ENCODE assay signal across 29 cellular contexts in the genomic region with DNA sequence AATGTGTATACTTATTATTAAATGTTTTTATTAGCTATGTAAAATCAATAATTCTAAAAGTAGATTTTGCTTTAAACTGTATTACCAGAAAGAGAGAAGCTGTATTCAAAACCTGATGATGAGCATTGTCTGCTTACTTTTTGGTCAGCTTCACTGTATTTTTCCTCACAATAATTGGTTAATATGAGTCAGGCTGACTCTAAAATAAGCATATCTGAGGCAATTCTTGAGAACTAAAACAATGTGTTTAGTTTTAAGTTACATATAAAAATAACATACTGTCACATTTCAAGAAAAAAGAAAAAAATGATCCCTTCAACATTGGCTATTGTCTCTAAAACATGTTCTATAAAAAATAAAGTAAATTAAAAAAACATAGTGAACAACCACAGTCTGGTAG.
"Had no signal": no experiment of that assay in that cellular context is flagged by ENCODE, and none has a peak within 500 bp of the region (broad histone marks: within the 10 kb centered on the region; RNA-seq: fewer than 3 reads in every experiment).

No MANE protein-coding gene starts in this region.

- H3K4me1 ChIP-seq: body of pancreas, parathyroid adenoma, psoas muscle, suprapubic skin, tibial artery, upper lobe of right lung had no signal

- DNase-seq: activated CD4-positive, alpha-beta T cell treated with anti-CD3 and anti-CD28 coated beads for 36 hours; activated CD4-positive, CD25-positive, alpha-beta regulatory T cell; activated CD8-positive, alpha-beta memory T cell treated with anti-CD3 and anti-CD28 coated beads, Interleukin-2, amount 10 ng/mL, durations not matched to agents 7 days and 5 days; activated CD8-positive, alpha-beta T cell treated with anti-CD3 and anti-CD28 coated beads, Interleukin-2, amount 10 ng/mL, durations not matched to agents 7 days and 5 days; activated naive CD4-positive, alpha-beta T cell; activated T-cell treated with anti-CD3 and anti-CD28 coated beads, Interleukin-2, amount 50 U/mL, for 72 hours; anterior cingulate cortex; body of pancreas; endodermal cell; head of caudate nucleus; hippocampal formation; left cardiac atrium; mammary epithelial cell; naive thymus-derived CD4-positive, alpha-beta T cell; nucleus accumbens; psoas muscle; sigmoid colon; small intestine; stimulated activated CD4-positive, alpha-beta T cell treated with anti-CD3 and anti-CD28 coated beads, Interleukin-1b, Interleukin-23, amount 100 ng/mL, for 48 hours; stimulated activated CD4-positive, alpha-beta T cell treated with anti-CD3 and anti-CD28 coated beads, Interleukin-4, amount 100 ng/mL, for 4 hours; stimulated activated CD8-positive, alpha-beta memory T cell treated with anti-CD3 and anti-CD28 coated beads, Interleukin-4, amount 100 ng/mL, for 48 hours; stimulated activated naive CD8-positive, alpha-beta T cell treated with anti-CD3 and anti-CD28 coated beads, Interleukin-15, amount 100 ng/mL, for 72 hours; tibial artery; upper lobe of right lung had no signal

- H3K9ac ChIP-seq: parathyroid adenoma had no signal

- H2AFZ ChIP-seq: parathyroid adenoma had no signal

- ATAC-seq: activated CD4-positive, alpha-beta T cell treated with anti-CD3 and anti-CD28 coated beads for 36 hours; activated CD8-positive, alpha-beta memory T cell treated with anti-CD3 and anti-CD28 coated beads, Interleukin-2, amount 10 ng/mL, durations not matched to agents 7 days and 5 days; activated CD8-positive, alpha-beta T cell treated with anti-CD3 and anti-CD28 coated beads, Interleukin-2, amount 10 ng/mL, durations not matched to agents 7 days and 5 days; activated naive CD4-positive, alpha-beta T cell treated with anti-CD3 and anti-CD28 coated beads, Interleukin-2, amount 50 U/mL, for 72 hours; activated T-cell treated with anti-CD3 and anti-CD28 coated beads, Interleukin-2, amount 50 U/mL, for 72 hours; body of pancreas; esophagus mucosa; left cardiac atrium; naive thymus-derived CD4-positive, alpha-beta T cell; psoas muscle; stimulated activated memory B cell treated with anti-CD40 and anti-IgM and Interleukin-4, amounts not matched to agents 10 μg/mL and 1 μg/mL and 100 μg/mL, for 72 hours; stimulated activated naive CD8-positive, alpha-beta T cell treated with anti-CD3 and anti-CD28 coated beads, Interleukin-15, amount 100 ng/mL, for 72 hours; upper lobe of right lung had no signal

- H3K36me3 ChIP-seq: sigmoid colon, suprapubic skin, tibial artery, upper lobe of right lung had no signal

- H3K27ac ChIP-seq: body of pancreas, parathyroid adenoma, psoas muscle, sigmoid colon, suprapubic skin, tibial artery, upper lobe of right lung had no signal

- H3K4me3 ChIP-seq: body of pancreas, psoas muscle, sigmoid colon, suprapubic skin, tibial artery, upper lobe of right lung had no signal

- H3K9me3 ChIP-seq: body of pancreas, psoas muscle, sigmoid colon, suprapubic skin, tibial artery, upper lobe of right lung had no signal

- H3K79me2 ChIP-seq: parathyroid adenoma had no signal

- H3K27me3 ChIP-seq: body of pancreas, sigmoid colon, suprapubic skin, tibial artery, upper lobe of right lung had no signal
